ENCODE assay signal across 26 cellular contexts in the genomic region with DNA sequence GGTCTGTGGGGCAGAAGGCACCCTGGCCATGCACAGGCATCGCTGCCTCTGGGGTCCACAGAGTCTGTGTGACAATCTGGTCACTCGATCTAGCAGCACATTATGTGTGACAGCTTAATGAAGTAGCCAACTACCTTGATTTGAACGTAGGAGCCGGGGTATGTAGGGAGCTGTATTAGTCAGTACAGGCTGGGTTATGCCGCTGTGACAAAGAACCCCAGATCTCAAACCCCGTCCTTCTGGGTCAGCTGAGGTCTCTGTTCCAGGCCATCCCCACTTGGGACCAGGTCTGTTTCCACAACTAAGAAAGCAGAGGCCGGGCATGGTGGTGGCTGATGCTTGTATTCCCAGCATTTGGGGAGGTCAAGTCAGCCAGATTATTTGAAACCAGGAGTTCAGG. TPM values are rescaled to one million over a fixed set of nuclear protein-coding genes. Genes with fewer than 3 reads are reported as not detected.
"Had no signal": no experiment of that assay in that cellular context is flagged by ENCODE, and none has a peak within 500 bp of the region (broad histone marks: within the 10 kb centered on the region; RNA-seq: fewer than 3 reads in every experiment).

No MANE protein-coding gene starts in this region.

- H3K36me3 ChIP-seq: left ventricle myocardium inferior, lower lobe of right lung, neutrophil, pancreas, tibial artery had no signal

- H3K4me3 Mint-ChIP-seq: nephron progenitor cell, type B pancreatic cell had no signal

- H3K9me3 ChIP-seq: left ventricle myocardium inferior, lower lobe of right lung, neutrophil, pancreas, testis, tibial artery had no signal

- H3K27ac Mint-ChIP-seq: nephron progenitor cell; stimulated activated effector memory CD8-positive, alpha-beta T cell treated with anti-CD3 and anti-CD28 coated beads, Interleukin-12 subunit alpha, Interleukin-12 subunit beta, amount 100 ng/mL, for 72 hours; type B pancreatic cell had no signal

- H3K4me1 Mint-ChIP-seq: immature natural killer cell; nephron progenitor cell; stimulated activated effector memory CD8-positive, alpha-beta T cell treated with anti-CD3 and anti-CD28 coated beads, Interleukin-12 subunit alpha, Interleukin-12 subunit beta, amount 100 ng/mL, for 72 hours had no signal

- ATAC-seq: left colon; stimulated activated naive CD8-positive, alpha-beta T cell treated with anti-CD3 and anti-CD28 coated beads, Interleukin-15, Interleukin-2, amounts not matched to agents 100 U/mL and 50 U/mL, for 24 hours had no signal

- H3K36me3 Mint-ChIP-seq: immature natural killer cell; naive thymus-derived CD8-positive, alpha-beta T cell; stimulated activated effector memory CD8-positive, alpha-beta T cell treated with anti-CD3 and anti-CD28 coated beads, Interleukin-12 subunit alpha, Interleukin-12 subunit beta, amount 100 ng/mL, for 72 hours; type B pancreatic cell had no signal

- H3K27me3 Mint-ChIP-seq: type B pancreatic cell had no signal

- FAIRE-seq: endometrium, frontal cortex, pancreas had no signal

- DNase-seq: cortex of kidney; effector memory CD8-positive, alpha-beta T cell; hypothalamus; immature natural killer cell; islet precursor cell; kidney glomerular epithelial cell; left colon; left ventricle myocardium inferior; lower lobe of right lung; naive thymus-derived CD8-positive, alpha-beta T cell; nephron progenitor cell; pancreas; stimulated activated CD4-positive, alpha-beta T cell treated with anti-CD3 and anti-CD28 coated beads, Interleukin-12 subunit alpha, Interleukin-12 subunit beta, amount 100 ng/mL, for 4 hours; stimulated activated CD4-positive, alpha-beta T cell treated with anti-CD3 and anti-CD28 coated beads, Interleukin-1b, Interleukin-23, amount 100 ng/mL, for 48 hours; stimulated activated CD4-positive, alpha-beta T cell treated with anti-CD3 and anti-CD28 coated beads, Interleukin-4, amount 100 ng/mL, for 24 hours; stimulated activated naive CD8-positive, alpha-beta T cell treated with anti-CD3 and anti-CD28 coated beads, Interleukin-15, Interleukin-2, amounts not matched to agents 100 U/mL and 50 U/mL, for 24 hours; substantia nigra; testis; tibial artery had no signal

- H3K4me3 ChIP-seq: left ventricle myocardium inferior, smooth muscle cell, testis, tibial artery had no signal

- H3K9me3 Mint-ChIP-seq: effector memory CD8-positive, alpha-beta T cell; immature natural killer cell; naive thymus-derived CD8-positive, alpha-beta T cell; stimulated activated effector memory CD8-positive, alpha-beta T cell treated with anti-CD3 and anti-CD28 coated beads, Interleukin-12 subunit alpha, Interleukin-12 subunit beta, amount 100 ng/mL, for 72 hours; type B pancreatic cell had no signal

- H3K27ac ChIP-seq: neutrophil, testis, tibial artery had no signal

- H3K4me1 ChIP-seq: pancreas, tibial artery had no signal

- H3K4me2 ChIP-seq: smooth muscle cell had no signal

- H3K27me3 ChIP-seq: pancreas, testis had no signal

RNA-seq across cellular contexts. Expression of a gene that starts 13.8 kb away (rescaled TPM):
- total RNA-seq: frontal cortex, myocyte had no signal

RNA-seq across cellular contexts. Expression of a gene that starts 27.8 kb away (rescaled TPM):
- total RNA-seq: naive thymus-derived CD8-positive, alpha-beta T cell had no signal
- polyA plus RNA-seq: immature natural killer cell; naive thymus-derived CD8-positive, alpha-beta T cell had no signal

RNA-seq across cellular contexts. Expression of a gene that starts 42.2 kb away (rescaled TPM):
- total RNA-seq: myocyte; naive thymus-derived CD8-positive, alpha-beta T cell had no signal
- polyA plus RNA-seq: immature natural killer cell; naive thymus-derived CD8-positive, alpha-beta T cell had no signal
